Comparison of ENCODE assay signal across 9 cellular contexts in genomic region chr6:33019358-33019757, GRCh38. TPM values are rescaled to one million over a fixed set of nuclear protein-coding genes. Genes with fewer than 3 reads are reported as not detected.
DNase-seq lines count a peak whose midpoint lies in the region; ATAC-seq and TF ChIP-seq lines count a peak whose summit lies in the region.
"Had no signal": no experiment of that assay in that cellular context is flagged by ENCODE, and none has a peak within 500 bp of the region (broad histone marks: within the 10 kb centered on the region; RNA-seq: fewer than 3 reads in every experiment).

No MANE protein-coding gene starts in this region.

- H3K4me3 Mint-ChIP-seq in CD14-positive monocyte: peak overlapping the region in 1 of 2 donors; percentile 76
- H3K4me3 Mint-ChIP-seq in natural killer cell treated with Interleukin-12 subunit alpha and Interleukin-12 subunit beta and Interleukin-15 and Interleukin-18, amount 100 ng/mL, for 72 hours: peak overlapping the region; percentile 87

- no peak for DNase-seq in CD14-positive monocyte (ENCODE audit: low spot score)
- DNase-seq in natural killer cell treated with Interleukin-12 subunit alpha and Interleukin-12 subunit beta and Interleukin-15 and Interleukin-18, amount 100 ng/mL, for 72 hours (ENCODE audit: low spot score): no peak
- no peak for DNase-seq in AG08396 (ENCODE audit: low spot score)
- no peak for DNase-seq in activated effector memory CD4-positive, alpha-beta T cell treated with Interleukin-2 at 50 U/mL for 16 hours
- no peak for DNase-seq in GOT3 (lab: John Stamatoyannopoulos, UW)
- DNase-seq in DMS53 treated with DMSO at 0.1 percent for 48 hours (lab: John Stamatoyannopoulos, UW; ENCODE audit: unreplicated experiment): no peak
- DNase-seq: NCI-H446 had no signal

- H3K27ac ChIP-seq in cingulate gyrus (ENCODE audit: low read depth, low read length): peak overlapping the region; percentile 22

- intact Hi-C loops in CD14-positive monocyte (cut with micrococcal nuclease): loop anchor here (1.0 to 5.0 kb wide), 2 partner anchors 8 to 228 kb away; no protein-coding TSS in a partner anchor

- H3K9me3 Mint-ChIP-seq in CD14-positive monocyte: no peaks in the 10 kb centered on the region
- H3K9me3 Mint-ChIP-seq in natural killer cell treated with Interleukin-12 subunit alpha and Interleukin-12 subunit beta and Interleukin-15 and Interleukin-18, amount 100 ng/mL, for 72 hours: no peaks in the 10 kb centered on the region

- H3K36me3 Mint-ChIP-seq in CD14-positive monocyte: no peaks in the 10 kb centered on the region
- no peaks in the 10 kb centered on the region for H3K36me3 Mint-ChIP-seq in natural killer cell treated with Interleukin-12 subunit alpha and Interleukin-12 subunit beta and Interleukin-15 and Interleukin-18, amount 100 ng/mL, for 72 hours

- peaks cover 51% of the 10 kb centered on the region for H3K4me1 Mint-ChIP-seq in CD14-positive monocyte
- H3K4me1 Mint-ChIP-seq in natural killer cell treated with Interleukin-12 subunit alpha and Interleukin-12 subunit beta and Interleukin-15 and Interleukin-18, amount 100 ng/mL, for 72 hours (ENCODE audit: low read depth in 2 of 2): peaks cover 25 to 32% of the 10 kb centered on the region in 2 donors

- peak; percentile 3 for ATAC-seq in HG03097 (IDR thresholded peaks at IDR 0.05; ENCODE audit: low FRiP score, unreplicated experiment)
- no peak for ATAC-seq in natural killer cell treated with Interleukin-12 subunit alpha and Interleukin-12 subunit beta and Interleukin-15 and Interleukin-18, amount 100 ng/mL, for 72 hours

- H3K27me3 Mint-ChIP-seq in CD14-positive monocyte (ENCODE audit: low read depth in 3 of 3): no peaks in the 10 kb centered on the region
- H3K27me3 Mint-ChIP-seq in natural killer cell treated with Interleukin-12 subunit alpha and Interleukin-12 subunit beta and Interleukin-15 and Interleukin-18, amount 100 ng/mL, for 72 hours: peaks cover 0 to 2% of the 10 kb centered on the region in 2 donors

- H3K27ac Mint-ChIP-seq in CD14-positive monocyte: peak overlapping the region; percentile 90 to 98 (median 94)
- H3K27ac Mint-ChIP-seq in natural killer cell treated with Interleukin-12 subunit alpha and Interleukin-12 subunit beta and Interleukin-15 and Interleukin-18, amount 100 ng/mL, for 72 hours: peak overlapping the region; percentile 62 to 83

- TF ChIP-seq CTCF in CD14-positive monocyte (IDR thresholded peaks at IDR 0.05): no peak

RNA-seq across cellular contexts. Expression of gene HLA-DOA, which starts 10.0 kb away (rescaled TPM):
- 1 to 10 TPM; 2.8 to 9.1 TPM for polyA plus RNA-seq in CD14-positive monocyte
- total RNA-seq in natural killer cell treated with Interleukin-12 subunit alpha and Interleukin-12 subunit beta and Interleukin-15 and Interleukin-18, amount 100 ng/mL, for 72 hours: 10 to 100 TPM in 1 of 2 donors, under 1 TPM in 1; 0.86 to 22.1 TPM

RNA-seq across cellular contexts. Expression of gene BRD2, which starts 51.0 kb away (rescaled TPM):
- 10 to 100 TPM in 1 of 2 donors, 1 to 10 TPM in 1; 9.6 to 21.7 TPM for polyA plus RNA-seq in CD14-positive monocyte
- total RNA-seq in natural killer cell treated with Interleukin-12 subunit alpha and Interleukin-12 subunit beta and Interleukin-15 and Interleukin-18, amount 100 ng/mL, for 72 hours: 100 to 1,000 TPM; 347 to 352 TPM

RNA-seq across cellular contexts. Expression of gene HLA-DPA1, which starts 54.1 kb away (rescaled TPM):
- 100 to 1,000 TPM; 578 to 796 TPM for polyA plus RNA-seq in CD14-positive monocyte
- 100 to 1,000 TPM in 1 of 2 donors, 10 to 100 TPM in 1; 33.8 to 145 TPM for total RNA-seq in natural killer cell treated with Interleukin-12 subunit alpha and Interleukin-12 subunit beta and Interleukin-15 and Interleukin-18, amount 100 ng/mL, for 72 hours

RNA-seq across cellular contexts. Expression of gene HLA-DPB1, which starts 56.4 kb away (rescaled TPM):
- 100 to 1,000 TPM; 569 to 682 TPM for polyA plus RNA-seq in CD14-positive monocyte
- total RNA-seq in natural killer cell treated with Interleukin-12 subunit alpha and Interleukin-12 subunit beta and Interleukin-15 and Interleukin-18, amount 100 ng/mL, for 72 hours: 10 to 100 TPM; 14.7 to 93.6 TPM
